13 cellular contexts compared by ENCODE assay signal in genomic region chr10:60986779-60987178, GRCh38. TPM values are rescaled to one million over a fixed set of nuclear protein-coding genes. Genes with fewer than 3 reads are reported as not detected.
DNase-seq lines count a peak whose midpoint lies in the region; ATAC-seq and TF ChIP-seq lines count a peak whose summit lies in the region.
"Had no signal": no experiment of that assay in that cellular context is flagged by ENCODE, and none has a peak within 500 bp of the region (broad histone marks: within the 10 kb centered on the region; RNA-seq: fewer than 3 reads in every experiment).

No MANE protein-coding gene starts in this region.

- TF ChIP-seq POLR2A in stomach (IDR thresholded peaks at IDR 0.05): no peak

- peak; percentile 42 for DNase-seq in LHCN-M2 (ENCODE audit: low read depth)
- DNase-seq in dorsolateral prefrontal cortex: no peak
- DNase-seq in myocyte (ENCODE audit: low read depth): peak; percentile 14
- DNase-seq in stomach: no peak
- DNase-seq in HEK293T (ENCODE audit: extremely low spot score): no peak
- DNase-seq in heart right ventricle: no peak
- DNase-seq in stimulated activated naive CD4-positive, alpha-beta T cell treated with Interleukin-2 at 50 U/mL for 16 hours (lab: John Stamatoyannopoulos, UW): no peak
- DNase-seq: HCEC 1CT, NCI-H1048, Peyer's patch, Right ventricle myocardium superior had no signal

- H3K36me3 ChIP-seq in stomach: no peaks in the 10 kb centered on the region
- H3K36me3 ChIP-seq in heart right ventricle: no peaks in the 10 kb centered on the region
- H3K36me3 ChIP-seq: BLaER1 treated with 17β-estradiol and CSF1 and Interleukin-3, amounts not matched to agents 10 nM and 100 nM; Peyer's patch had no signal

- no peak for TF ChIP-seq EP300 in stomach (IDR thresholded peaks at IDR 0.05)

- intact Hi-C loops in dorsolateral prefrontal cortex (cut with DNase I): no loop called here
- intact Hi-C loops in stomach (cut with DNase I; ENCODE audit: low total_unique reads): no loop called here
- intact Hi-C loops in heart right ventricle (cut with DNase I): no loop called here

- H3K27ac ChIP-seq in dorsolateral prefrontal cortex (peak overlapping the region in 40 of 59 donors; percentile 1 to 75 (median 50)), stomach (peak overlapping the region in 4 of 5 donors; percentile 37 to 62 (median 50)), heart right ventricle (no peak overlapping the region)
- H3K27ac ChIP-seq: BLaER1 treated with 17β-estradiol and CSF1 and Interleukin-3, amounts not matched to agents 10 nM and 100 nM; Peyer's patch had no signal

- H3K27me3 ChIP-seq in dorsolateral prefrontal cortex: no peaks in the 10 kb centered on the region
- no peaks in the 10 kb centered on the region for H3K27me3 ChIP-seq in stomach
- no peaks in the 10 kb centered on the region for H3K27me3 ChIP-seq in heart right ventricle
- H3K27me3 ChIP-seq: BLaER1 treated with 17β-estradiol and CSF1 and Interleukin-3, amounts not matched to agents 10 nM and 100 nM; Peyer's patch had no signal

- POLR2A ChIA-PET in HEK293T (lab: Yijun Ruan, JAX): no interaction called here

- TF ChIP-seq CTCF in dorsolateral prefrontal cortex (IDR thresholded peaks at IDR 0.05 in 54 of 56, conservative IDR thresholded peaks at IDR 0.05 in 2 of 56; ENCODE audit: low read depth in 1 of 56, partially characterized antibody in 56 of 56) (no peak), stomach (IDR thresholded peaks at IDR 0.05) (no peak), heart right ventricle (IDR thresholded peaks at IDR 0.05) (no peak)

- H3K9me3 ChIP-seq in stomach (no peaks in the 10 kb centered on the region), heart right ventricle (peaks cover 0 to 4% (median 0%) of the 10 kb centered on the region in 11 donors)
- H3K9me3 ChIP-seq: BLaER1 treated with 17β-estradiol and CSF1 and Interleukin-3, amounts not matched to agents 10 nM and 100 nM; Peyer's patch had no signal

- ATAC-seq in HG03139 (IDR thresholded peaks at IDR 0.05; ENCODE audit: unreplicated experiment): no peak
- ATAC-seq in heart right ventricle: no peak

- WGBS in stomach, 5 donors: 26 to 44% (median 30%) methylated on average over 3 of the region's 3 CpGs
- WGBS in heart right ventricle, 2 donors: 50 to 53% methylated on average over 3 of the region's 3 CpGs

- H3K4me3 ChIP-seq in dorsolateral prefrontal cortex: peak overlapping the region in 1 of 59 donors; percentile 10
- H3K4me3 ChIP-seq in stomach: no peak overlapping the region
- H3K4me3 ChIP-seq in heart right ventricle: no peak overlapping the region
- H3K4me3 ChIP-seq: BLaER1 treated with 17β-estradiol and CSF1 and Interleukin-3, amounts not matched to agents 10 nM and 100 nM; Peyer's patch had no signal

- CTCF ChIA-PET in HEK293T (lab: Yijun Ruan, JAX): no interaction called here

- peaks cover 0 to 13% (median 6%) of the 10 kb centered on the region in 4 donors for H3K4me1 ChIP-seq in stomach
- peaks cover 0 to 6% (median 0%) of the 10 kb centered on the region in 9 donors for H3K4me1 ChIP-seq in heart right ventricle
- H3K4me1 ChIP-seq: Peyer's patch had no signal

TF ChIP-seq in HEK293T, 16 proteins besides CTCF, POLR2A, EP300 and RAD21:
- TF ChIP-seq FOXK2 (IDR thresholded peaks at IDR 0.05) (no peak), LEF1 (IDR thresholded peaks at IDR 0.05; ENCODE audit: borderline replicate concordance) (no peak)

RNA-seq across cellular contexts. Expression of gene RHOBTB1, which starts 42.8 kb away (rescaled TPM):
- total RNA-seq in LHCN-M2 (2014; rRNA removed): 19.1 and 20.0 TPM in 2 replicates
- 25.1 TPM for polyA plus RNA-seq in LHCN-M2 (2012)
- total RNA-seq in dorsolateral prefrontal cortex: 10 to 100 TPM in 112 of 120 experiments, 1 to 10 TPM in 8; 6.6 to 36.7 (median 15.0) TPM
- 29.6 and 33.7 TPM in 2 replicates for total RNA-seq in myocyte
- polyA plus RNA-seq in myocyte (2012): 25.2 TPM
- total RNA-seq in stomach: 100 to 1,000 TPM in 1 of 5 donors, 10 to 100 TPM in 2, 1 to 10 TPM in 2; 2.3 to 302 (median 38.0) TPM
- 10 to 100 TPM in 2 of 3 donors, 1 to 10 TPM in 1; 7.2 to 22.5 (median 21.4) TPM for polyA plus RNA-seq in stomach
- total RNA-seq in heart right ventricle: 10 to 100 TPM in 9 of 10 donors, 1 to 10 TPM in 1; 7.9 to 20.5 (median 13.4) TPM
- 1 to 10 TPM; 4.3 to 7.1 TPM for polyA plus RNA-seq in heart right ventricle

Comparison
In these comparisons a context has a peak if more than half of its experiments do, and no peak if none do; other contexts are left out.
1. DNase-seq: peak in LHCN-M2 (single experiment) and myocyte (single experiment); none in dorsolateral prefrontal cortex (0 of 10), stomach (single experiment), HEK293T (single experiment), heart right ventricle (0 of 2) and stimulated activated naive CD4-positive, alpha-beta T cell treated with Interleukin-2 at 50 U/mL for 16 hours (single experiment).
2. H3K27ac ChIP-seq: peak in dorsolateral prefrontal cortex (40 of 59) and stomach (4 of 5); none in heart right ventricle (0 of 10).